8 cellular contexts compared by ENCODE assay signal in genomic region chr9:95515272-95516113, GRCh38. TPM values are rescaled to one million over a fixed set of nuclear protein-coding genes. Genes with fewer than 3 reads are reported as not detected.
A peak's percentile ranks its signal among the peaks of the same experiment; 100 is the strongest.
DNase-seq lines count a peak whose midpoint lies in the region; ATAC-seq and TF ChIP-seq lines count a peak whose summit lies in the region.

No MANE protein-coding gene starts in this region.

- intact Hi-C loops in Caco-2 (cut with micrococcal nuclease; ENCODE audit: unreplicated experiment), result no loop called here
- intact Hi-C loops in right cardiac atrium (cut with DNase I), result no loop called here

- BruUV-seq in Caco-2 (replicated peaks; lab: Mats Ljungman, UMichigan), result no TSS peak

- no peak for TF ChIP-seq CTCF in Caco-2 (IDR thresholded peaks at IDR 0.05; ENCODE audit: insufficient read depth in 1 of 2, low read depth in 1 of 2, low read length in 1 of 2, severe bottlenecking in 1 of 2, unreplicated experiment in 1 of 2)

- H3K9me3 ChIP-seq in Caco-2 (no peaks in the 10 kb centered on the region; the same call in 1 of the 2 replicates), right cardiac atrium (ENCODE audit: control insufficient read depth, low read length) (no peaks in the 10 kb centered on the region)

- peak overlapping the region; percentile 79 for H3K4me3 Mint-ChIP-seq in Caco-2 (ENCODE audit: unreplicated experiment)

- no peak for ATAC-seq in right cardiac atrium
- ATAC-seq in GM21423 (IDR thresholded peaks at IDR 0.05; ENCODE audit: unreplicated experiment), result no peak
- no peak for ATAC-seq in HG03378 (IDR thresholded peaks at IDR 0.05; ENCODE audit: unreplicated experiment)
- ATAC-seq in GM19328 (IDR thresholded peaks at IDR 0.05; ENCODE audit: unreplicated experiment), result no peak

- H3K4me1 Mint-ChIP-seq in Caco-2 (ENCODE audit: low read depth, unreplicated experiment), result no peaks in the 10 kb centered on the region

- H3K36me3 Mint-ChIP-seq in Caco-2 (ENCODE audit: insufficient read depth, unreplicated experiment), result peaks cover 11% of the 10 kb centered on the region

- no peaks in the 10 kb centered on the region for H3K27me3 Mint-ChIP-seq in Caco-2 (ENCODE audit: insufficient read depth, unreplicated experiment)

- DNase-seq in Caco-2, result peak; percentile 52 to 57
- peak; percentile 38 for DNase-seq in NCI-H1694 (lab: John Stamatoyannopoulos, UW)
- DNase-seq in activated effector memory CD4-positive, alpha-beta T cell treated with anti-CD3 and anti-CD28 coated beads, Interleukin-2, amount 50 U/mL, for 16 hours, result peak; percentile 74
- peak in 2 of 3 donors; percentile 61 to 72 for DNase-seq in right cardiac atrium

- H3K27ac Mint-ChIP-seq in Caco-2 (ENCODE audit: unreplicated experiment), result no peak overlapping the region

- 12% methylated on average over 48 of the region's 48 CpGs for WGBS in right cardiac atrium

- H3K27ac ChIP-seq in right cardiac atrium (ENCODE audit: low read length) (no peak overlapping the region), skin epidermis (peak overlapping the region in 3 of 21 experiments; percentile 41 to 81 (median 75))

- peaks cover 11% of the 10 kb centered on the region; the same call in 1 of the 2 replicates for H3K4me1 ChIP-seq in Caco-2
- no peaks in the 10 kb centered on the region for H3K4me1 ChIP-seq in right cardiac atrium (ENCODE audit: control insufficient read depth, insufficient read depth, low read length)

- H3K4me3 ChIP-seq in Caco-2 (ENCODE audit: low read depth, low read length), result peak overlapping the region; percentile 65
- H3K4me3 ChIP-seq in right cardiac atrium (ENCODE audit: low read length), result peak overlapping the region; percentile 81
- H3K4me3 ChIP-seq in skin epidermis, result peak overlapping the region; percentile 20 to 54 (median 35)

- H3K36me3 ChIP-seq in Caco-2 (ENCODE audit: control insufficient read depth, insufficient read depth, low read length), result no peaks in the 10 kb centered on the region

- no peaks in the 10 kb centered on the region for H3K9me3 Mint-ChIP-seq in Caco-2 (ENCODE audit: unreplicated experiment)

- CTCF ChIA-PET in Caco-2 (lab: Charles Lee), result no interaction called here

- H3K27me3 ChIP-seq in Caco-2 (replicated peaks; ENCODE audit: control insufficient read depth, insufficient read depth, low read length) (no peaks in the 10 kb centered on the region), right cardiac atrium (ENCODE audit: control insufficient read depth, insufficient read depth) (no peaks in the 10 kb centered on the region)

- POLR2A ChIA-PET in Caco-2 (lab: Charles Lee), result no interaction called here

RNA-seq across cellular contexts. Expression of gene PTCH1, which starts 1.3 kb away (rescaled TPM):
- total RNA-seq in Caco-2 (2022) (23.3 and 25.9 TPM in 2 replicates), right cardiac atrium (10 to 100 TPM in 1 of 4 donors, 1 to 10 TPM in 3; 5.0 to 11.1 (median 8.6) TPM)
- polyA plus RNA-seq in right cardiac atrium, result 3.5 TPM
